In the genomic region with DNA sequence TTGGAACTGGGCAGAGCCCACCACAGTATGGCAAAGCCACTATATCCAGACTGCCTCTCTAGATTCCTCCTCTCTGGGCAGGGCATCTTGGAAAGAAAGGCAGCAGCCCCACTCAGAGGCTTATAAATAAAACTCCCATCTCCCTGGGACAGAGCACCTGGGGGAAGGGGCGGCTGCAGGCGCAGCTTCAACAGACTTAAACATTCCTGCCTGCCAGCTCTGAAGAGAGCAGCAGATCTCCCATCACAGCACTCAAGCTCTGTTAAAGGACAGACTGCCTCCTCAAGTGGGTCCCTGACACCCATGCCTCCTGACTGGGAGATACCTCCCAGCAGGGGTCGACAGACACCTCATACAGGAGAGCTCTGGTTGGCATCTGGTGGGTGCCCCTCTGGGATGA, we compare ENCODE assay signal across 1 cellular context.
DNase-seq lines count a peak whose midpoint lies in the region; ATAC-seq, FAIRE-seq and TF ChIP-seq lines count a peak whose summit lies in the region.
"Not testable (repeated sequence)": the region's sequence is repeated elsewhere in the genome, so short reads cannot be mapped to it uniquely, and the experiment has no call there.

No MANE protein-coding gene starts in this region.

- H3K79me2 ChIP-seq in HepG2 (ENCODE audit: insufficient read depth, low read length): not testable (repeated sequence)

- not testable (repeated sequence) for FAIRE-seq in HepG2 (lab: Jason Lieb, UNC)

- not testable (repeated sequence) for H3K4me1 ChIP-seq in HepG2 (ENCODE audit: insufficient read depth, low read length)

- intact Hi-C loops in HepG2 (cut with micrococcal nuclease; ENCODE audit: unreplicated experiment): not testable (repeated sequence)

- DNase-seq in HepG2 (ENCODE audit: low spot score): not testable (repeated sequence)

- CTCF ChIA-PET in HepG2 (lab: Yijun Ruan, JAX; ENCODE audit: low intra/inter-chr PET ratio, low total read pairs): not testable (repeated sequence)

- TF ChIP-seq RAD21 in HepG2 (CRISPR knock-in tag; IDR thresholded peaks at IDR 0.05): not testable (repeated sequence)

- not testable (repeated sequence) for ATAC-seq in HepG2

- not testable (repeated sequence) for H3K27me3 ChIP-seq in HepG2 (ENCODE audit: control insufficient read depth in 1 of 2, insufficient read depth in 2 of 2, low read length in 2 of 2)

- not testable (repeated sequence) for TF ChIP-seq EP300 in HepG2 (IDR thresholded peaks at IDR 0.05; ENCODE audit: low read depth in 2 of 2, low read length in 2 of 2); HepG2 (CRISPR knock-in tag; IDR thresholded peaks at IDR 0.05; ENCODE audit: borderline replicate concordance)

- 0 out of 2 replicates have a peak, but pooled peaks have one; percentile 14 for TF ChIP-seq CTCF in HepG2 (CRISPR knock-in tag; IDR thresholded peaks at IDR 0.05)

- not testable (repeated sequence) for H3K9ac ChIP-seq in HepG2 (ENCODE audit: insufficient read depth, low read depth, low read length)

- 73% methylated on average over 3 of the region's 3 CpGs for WGBS in HepG2 (ENCODE audit: low lambda C conversion rate)

- not testable (repeated sequence) for H2AFZ ChIP-seq in HepG2 (ENCODE audit: low read length)

- H4K20me1 ChIP-seq in HepG2 (ENCODE audit: insufficient read depth, low read length): not testable (repeated sequence)

- not testable (repeated sequence) for H3K4me3 ChIP-seq in HepG2 (replicated peaks in 1 of 3; ENCODE audit: insufficient read depth in 1 of 3, low read depth in 2 of 3, low read length in 3 of 3)

- H3K4me2 ChIP-seq in HepG2 (ENCODE audit: low read depth, low read length): not testable (repeated sequence)

- H3K36me3 ChIP-seq in HepG2 (replicated peaks in 1 of 2; ENCODE audit: control insufficient read depth in 1 of 2, insufficient read depth in 2 of 2, low read length in 2 of 2): not testable (repeated sequence)

- H3K27ac ChIP-seq in HepG2 (ENCODE audit: extremely low read length, insufficient read depth, low read length): not testable (repeated sequence)

- TF ChIP-seq POLR2A in HepG2 (IDR thresholded peaks at IDR 0.05; ENCODE audit: insufficient read depth in 1 of 2, low read depth in 2 of 2, low read length in 2 of 2): not testable (repeated sequence)

- POLR2A ChIA-PET in HepG2 (lab: Yijun Ruan, JAX): interaction anchor here (1.3 to 1.8 kb wide), 2 partner anchors 9 to 11 kb away, joined by 3 to 4 read pairs; no protein-coding TSS in a partner anchor

- H3K9me3 ChIP-seq in HepG2 (ENCODE audit: low read length): peaks cover 29% of the 10 kb centered on the region; the same call in 1 of the 2 replicates

- not testable (repeated sequence) for BruUV-seq in HepG2 (replicated peaks; lab: Mats Ljungman, UMichigan)

- in situ Hi-C loops in HepG2 (cut with HindIII; ENCODE audit: extremely low pct_ligation_motif_present, low pct_unique_long_range_greater_than_20kb): not testable (repeated sequence)

TF ChIP-seq in HepG2, 621 proteins besides CTCF, POLR2A, EP300 and RAD21:
- TF ChIP-seq, protein P1, sequence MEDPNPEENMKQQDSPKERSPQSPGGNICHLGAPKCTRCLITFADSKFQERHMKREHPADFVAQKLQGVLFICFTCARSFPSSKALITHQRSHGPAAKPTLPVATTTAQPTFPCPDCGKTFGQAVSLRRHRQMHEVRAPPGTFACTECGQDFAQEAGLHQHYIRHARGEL (CRISPR knock-in tag; IDR thresholded peaks at IDR 0.05): 0 out of 2 replicates have a peak, but pooled peaks have one; percentile 33
- TF ChIP-seq TEAD3 (CRISPR knock-in tag; optimal IDR thresholded peaks at IDR 0.05; ENCODE audit: borderline replicate concordance) (peak; percentile 14), ZNF17 (CRISPR knock-in tag; IDR thresholded peaks at IDR 0.05) (peak; percentile 99)
TF ChIP-seq in HepG2: peak in this region for 3; not testable (repeated sequence) for 618.
